In genomic region chr5:181220178-181220515, GRCh38 we compare ENCODE assay signal across 21 cellular contexts. TPM values are rescaled to one million over a fixed set of nuclear protein-coding genes. Genes with fewer than 3 reads are reported as not detected.
DNase-seq lines count a peak whose midpoint lies in the region; ATAC-seq and TF ChIP-seq lines count a peak whose summit lies in the region.
"Had no signal": no experiment of that assay in that cellular context is flagged by ENCODE, and none has a peak within 500 bp of the region (broad histone marks: within the 10 kb centered on the region; RNA-seq: fewer than 3 reads in every experiment).

No MANE protein-coding gene starts in this region.

- H3K27me3 ChIP-seq in psoas muscle (ENCODE audit: insufficient read depth in 3 of 3, low read length in 2 of 3) = no peaks in the 10 kb centered on the region
- H3K27me3 ChIP-seq: heart left ventricle, tibial nerve had no signal

- no peak overlapping the region for H3K4me3 ChIP-seq in psoas muscle
- H3K4me3 ChIP-seq: heart left ventricle, tibial nerve had no signal

- BruUV-seq in Calu3 (replicated peaks; lab: Mats Ljungman, UMichigan) = no TSS peak

- H3K9me3 ChIP-seq in psoas muscle = no peaks in the 10 kb centered on the region
- H3K9me3 ChIP-seq: heart left ventricle, tibial nerve had no signal

- H3K27ac ChIP-seq in psoas muscle = no peak overlapping the region
- H3K27ac ChIP-seq: heart left ventricle, tibial nerve had no signal

- no peak for TF ChIP-seq CTCF in Calu3 (IDR thresholded peaks at IDR 0.05; ENCODE audit: unreplicated experiment)
- no peak for TF ChIP-seq CTCF in nephron progenitor cell (IDR thresholded peaks at IDR 0.05)
- TF ChIP-seq CTCF in psoas muscle (IDR thresholded peaks at IDR 0.05) = no peak

- H3K36me3 Mint-ChIP-seq in activated CD4-positive, alpha-beta T cell treated with anti-CD3 and anti-CD28 coated beads, Interleukin-2, amount 10 ng/mL, durations not matched to agents 7 days and 5 days (ENCODE audit: low read depth) = peaks cover 3% of the 10 kb centered on the region
- H3K36me3 Mint-ChIP-seq in Calu3 (ENCODE audit: insufficient read depth, unreplicated experiment) = peaks cover 74% of the 10 kb centered on the region
- H3K36me3 Mint-ChIP-seq in activated naive CD8-positive, alpha-beta T cell treated with anti-CD3 and anti-CD28 coated beads, Interleukin-2, amount 10 ng/mL, durations not matched to agents 7 days and 5 days = peaks cover 7% of the 10 kb centered on the region
- H3K36me3 Mint-ChIP-seq in nephron progenitor cell (ENCODE audit: low read depth) = peaks cover 5% of the 10 kb centered on the region

- H3K27me3 Mint-ChIP-seq in activated CD4-positive, alpha-beta T cell treated with anti-CD3 and anti-CD28 coated beads, Interleukin-2, amount 10 ng/mL, durations not matched to agents 7 days and 5 days = peaks cover 5% of the 10 kb centered on the region
- H3K27me3 Mint-ChIP-seq in Calu3 (ENCODE audit: unreplicated experiment) (no peaks in the 10 kb centered on the region), nephron progenitor cell (ENCODE audit: low read depth, poor library complexity) (peaks cover 42% of the 10 kb centered on the region)
- H3K27me3 Mint-ChIP-seq in activated naive CD8-positive, alpha-beta T cell treated with anti-CD3 and anti-CD28 coated beads, Interleukin-2, amount 10 ng/mL, durations not matched to agents 7 days and 5 days = peaks cover 3% of the 10 kb centered on the region

- CTCF ChIA-PET in activated CD4-positive, alpha-beta T cell treated with anti-CD3 and anti-CD28 coated beads, Interleukin-2, amount 10 ng/mL, durations not matched to agents 7 days and 5 days (lab: Charles Lee) = interaction anchor here (1.0 kb wide), 1 partner anchor 13 kb away, joined by 5 read pairs; no protein-coding TSS in a partner anchor
- CTCF ChIA-PET in Calu3 (lab: Charles Lee) = no interaction called here

- peaks cover 72% of the 10 kb centered on the region for H3K4me1 Mint-ChIP-seq in activated CD4-positive, alpha-beta T cell treated with anti-CD3 and anti-CD28 coated beads, Interleukin-2, amount 10 ng/mL, durations not matched to agents 7 days and 5 days
- H3K4me1 Mint-ChIP-seq in Calu3 (ENCODE audit: low read depth, unreplicated experiment) (peaks cover 53% of the 10 kb centered on the region), nephron progenitor cell (peaks cover 28% of the 10 kb centered on the region)
- peaks cover 52% of the 10 kb centered on the region for H3K4me1 Mint-ChIP-seq in activated naive CD8-positive, alpha-beta T cell treated with anti-CD3 and anti-CD28 coated beads, Interleukin-2, amount 10 ng/mL, durations not matched to agents 7 days and 5 days

- H3K9me3 Mint-ChIP-seq in activated CD4-positive, alpha-beta T cell treated with anti-CD3 and anti-CD28 coated beads, Interleukin-2, amount 10 ng/mL, durations not matched to agents 7 days and 5 days = no peaks in the 10 kb centered on the region
- H3K9me3 Mint-ChIP-seq in Calu3 (ENCODE audit: low read depth, unreplicated experiment) (no peaks in the 10 kb centered on the region), nephron progenitor cell (peaks cover 6% of the 10 kb centered on the region)
- H3K9me3 Mint-ChIP-seq in activated naive CD8-positive, alpha-beta T cell treated with anti-CD3 and anti-CD28 coated beads, Interleukin-2, amount 10 ng/mL, durations not matched to agents 7 days and 5 days = no peaks in the 10 kb centered on the region

- no peak for DNase-seq in activated CD4-positive, alpha-beta T cell treated with anti-CD3 and anti-CD28 coated beads, Interleukin-2, amount 10 ng/mL, durations not matched to agents 7 days and 5 days
- no peak for DNase-seq in activated CD4-positive, alpha-beta T cell treated with anti-CD3 and anti-CD28 coated beads, Interleukin-2, amount 50 U/mL, for 4 hours
- no peak for DNase-seq in Calu3
- DNase-seq in activated naive CD8-positive, alpha-beta T cell treated with anti-CD3 and anti-CD28 coated beads, Interleukin-2, amount 10 ng/mL, durations not matched to agents 7 days and 5 days = no peak
- no peak for DNase-seq in nephron progenitor cell
- DNase-seq in iPS-NIHi7 (ENCODE audit: extremely low spot score) = no peak
- no peak for DNase-seq in psoas muscle
- DNase-seq: activated CD4-positive, CD25-positive, alpha-beta regulatory T cell; amygdala; C1 segment of cervical spinal cord; central memory CD4-positive, alpha-beta T cell; DND-41; effector CD8-positive, alpha-beta T cell; heart left ventricle; NCI-H1436; NCI-H2171; NCI-H69; SHP77; T-helper 1 cell had no signal

- no peak for ATAC-seq in activated naive CD8-positive, alpha-beta T cell treated with anti-CD3 and anti-CD28 coated beads, Interleukin-2, amount 10 ng/mL, durations not matched to agents 7 days and 5 days (ENCODE audit: low read depth)
- ATAC-seq in HG03469 (IDR thresholded peaks at IDR 0.05; ENCODE audit: unreplicated experiment) = no peak
- ATAC-seq in psoas muscle = no peak
- ATAC-seq: heart left ventricle had no signal

- no peaks in the 10 kb centered on the region for H3K36me3 ChIP-seq in psoas muscle (ENCODE audit: insufficient read depth in 1 of 2, low read depth in 1 of 2)
- H3K36me3 ChIP-seq: heart left ventricle, tibial nerve had no signal

- intact Hi-C loops in Calu3 (cut with micrococcal nuclease; ENCODE audit: unreplicated experiment) (no loop called here), psoas muscle (cut with DNase I) (no loop called here)

- 86 to 92% (median 91%) methylated on average over 10 of the region's 10 CpGs for WGBS in psoas muscle, 3 donors

- H3K4me1 ChIP-seq in psoas muscle = peaks cover 21% of the 10 kb centered on the region

- H3K4me3 Mint-ChIP-seq in activated CD4-positive, alpha-beta T cell treated with anti-CD3 and anti-CD28 coated beads, Interleukin-2, amount 10 ng/mL, durations not matched to agents 7 days and 5 days = no peak overlapping the region
- H3K4me3 Mint-ChIP-seq in Calu3 (ENCODE audit: low read depth, unreplicated experiment) (peak overlapping the region; percentile 68), nephron progenitor cell (peak overlapping the region; percentile 72)
- peak overlapping the region; percentile 87 for H3K4me3 Mint-ChIP-seq in activated naive CD8-positive, alpha-beta T cell treated with anti-CD3 and anti-CD28 coated beads, Interleukin-2, amount 10 ng/mL, durations not matched to agents 7 days and 5 days

- peak overlapping the region; percentile 11 for H3K27ac Mint-ChIP-seq in activated CD4-positive, alpha-beta T cell treated with anti-CD3 and anti-CD28 coated beads, Interleukin-2, amount 10 ng/mL, durations not matched to agents 7 days and 5 days
- no peak overlapping the region for H3K27ac Mint-ChIP-seq in Calu3 (ENCODE audit: unreplicated experiment)
- H3K27ac Mint-ChIP-seq in activated naive CD8-positive, alpha-beta T cell treated with anti-CD3 and anti-CD28 coated beads, Interleukin-2, amount 10 ng/mL, durations not matched to agents 7 days and 5 days = peak overlapping the region; percentile 42
- no peak overlapping the region for H3K27ac Mint-ChIP-seq in nephron progenitor cell

- POLR2A ChIA-PET in activated CD4-positive, alpha-beta T cell treated with anti-CD3 and anti-CD28 coated beads, Interleukin-2, amount 10 ng/mL, durations not matched to agents 7 days and 5 days (lab: Charles Lee) = no interaction called here
- POLR2A ChIA-PET in activated naive CD8-positive, alpha-beta T cell treated with anti-CD3 and anti-CD28 coated beads, Interleukin-2, amount 10 ng/mL, durations not matched to agents 7 days and 5 days (lab: Charles Lee) = interaction anchor here (1.1 to 1.2 kb wide), 2 partner anchors 23 to 28 kb away, joined by 5 to 7 read pairs; no protein-coding TSS in a partner anchor

RNA-seq across cellular contexts. Expression of gene TRIM41, which starts 2.9 kb away (rescaled TPM):
- total RNA-seq in activated CD4-positive, alpha-beta T cell treated with anti-CD3 and anti-CD28 coated beads, Interleukin-2, amount 10 ng/mL, durations not matched to agents 7 days and 5 days = 10 to 100 TPM; 34.7 to 36.9 TPM
- total RNA-seq in Calu3 (2022) (33.5 and 34.2 TPM in 2 replicates), psoas muscle (10 to 100 TPM; 26.6 to 33.6 (median 31.5) TPM)
- 10 to 100 TPM; 44.5 to 49.7 TPM for total RNA-seq in activated naive CD8-positive, alpha-beta T cell treated with anti-CD3 and anti-CD28 coated beads, Interleukin-2, amount 10 ng/mL, durations not matched to agents 7 days and 5 days
- 10 to 100 TPM; 12.5 to 44.0 (median 17.4) TPM for polyA plus RNA-seq in psoas muscle

RNA-seq across cellular contexts. Expression of gene TRIM7, which starts 15.2 kb away (rescaled TPM):
- under 1 TPM; 0.29 to 0.84 TPM for total RNA-seq in activated CD4-positive, alpha-beta T cell treated with anti-CD3 and anti-CD28 coated beads, Interleukin-2, amount 10 ng/mL, durations not matched to agents 7 days and 5 days
- total RNA-seq in Calu3 (2022) (1.8 and 2.4 TPM in 2 replicates), psoas muscle (10 to 100 TPM; 18.5 to 42.6 (median 32.4) TPM)
- total RNA-seq in activated naive CD8-positive, alpha-beta T cell treated with anti-CD3 and anti-CD28 coated beads, Interleukin-2, amount 10 ng/mL, durations not matched to agents 7 days and 5 days = 1 to 10 TPM; 2.5 to 2.6 TPM
- 10 to 100 TPM; 10.4 to 37.7 (median 21.2) TPM for polyA plus RNA-seq in psoas muscle

RNA-seq across cellular contexts. Expression of gene RACK1, which starts 23.6 kb away (rescaled TPM):
- total RNA-seq in activated CD4-positive, alpha-beta T cell treated with anti-CD3 and anti-CD28 coated beads, Interleukin-2, amount 10 ng/mL, durations not matched to agents 7 days and 5 days = 1,000 to 10,000 TPM; 1,823 to 2,207 TPM
- total RNA-seq in Calu3 (2022) (1,679 and 1,946 TPM in 2 replicates), psoas muscle (1,000 to 10,000 TPM in 1 of 4 donors, 100 to 1,000 TPM in 3; 832 to 1,110 (median 978) TPM)
- total RNA-seq in activated naive CD8-positive, alpha-beta T cell treated with anti-CD3 and anti-CD28 coated beads, Interleukin-2, amount 10 ng/mL, durations not matched to agents 7 days and 5 days = 1,000 to 10,000 TPM; 1,741 to 1,808 TPM
- polyA plus RNA-seq in psoas muscle = 1,000 to 10,000 TPM; 1,678 to 3,660 (median 1,849) TPM

RNA-seq across cellular contexts. Expression of gene TRIM52, which starts 40.8 kb away (rescaled TPM):
- 10 to 100 TPM; 29.6 to 29.9 TPM for total RNA-seq in activated CD4-positive, alpha-beta T cell treated with anti-CD3 and anti-CD28 coated beads, Interleukin-2, amount 10 ng/mL, durations not matched to agents 7 days and 5 days
- total RNA-seq in Calu3 (2022) (14.8 and 14.9 TPM in 2 replicates), psoas muscle (1 to 10 TPM; 3.0 to 5.8 (median 5.3) TPM)
- total RNA-seq in activated naive CD8-positive, alpha-beta T cell treated with anti-CD3 and anti-CD28 coated beads, Interleukin-2, amount 10 ng/mL, durations not matched to agents 7 days and 5 days = 10 to 100 TPM; 43.0 to 43.5 TPM
- polyA plus RNA-seq in psoas muscle = 10 to 100 TPM in 1 of 3 donors, 1 to 10 TPM in 2; 1.5 to 17.6 (median 4.8) TPM

Comparison
In these comparisons a context has a peak if more than half of its experiments do, and no peak if none do; other contexts are left out.
1. H3K27ac Mint-ChIP-seq: peak in activated CD4-positive, alpha-beta T cell treated with anti-CD3 and anti-CD28 coated beads, Interleukin-2, amount 10 ng/mL, durations not matched to agents 7 days and 5 days (single experiment) and activated naive CD8-positive, alpha-beta T cell treated with anti-CD3 and anti-CD28 coated beads, Interleukin-2, amount 10 ng/mL, durations not matched to agents 7 days and 5 days (single experiment); none in Calu3 (single experiment) and nephron progenitor cell (single experiment).